ENCODE assay signal across 14 cellular contexts in genomic region chr15:88615303-88616107, GRCh38. TPM values are rescaled to one million over a fixed set of nuclear protein-coding genes. Genes with fewer than 3 reads are reported as not detected.
DNase-seq lines count a peak whose midpoint lies in the region; ATAC-seq and TF ChIP-seq lines count a peak whose summit lies in the region.
"Had no signal": no experiment of that assay in that cellular context is flagged by ENCODE, and none has a peak within 500 bp of the region (broad histone marks: within the 10 kb centered on the region; RNA-seq: fewer than 3 reads in every experiment).

No MANE protein-coding gene starts in this region.

- H3K36me3 ChIP-seq in WERI-Rb-1: peaks cover 72% of the 10 kb centered on the region

- peak overlapping the region; percentile 76 for H3K27ac ChIP-seq in WERI-Rb-1
- no peak overlapping the region for H3K27ac ChIP-seq in caudate nucleus (ENCODE audit: low read depth, low read length)

- H3K9me3 ChIP-seq in WERI-Rb-1 (ENCODE audit: severe bottlenecking): no peaks in the 10 kb centered on the region

- H3K4me3 Mint-ChIP-seq in progenitor cell of endocrine pancreas (ENCODE audit: low read depth): no peak overlapping the region
- H3K4me3 Mint-ChIP-seq: activated CD8-positive, alpha-beta T cell treated with anti-CD3 and anti-CD28 coated beads for 36 hours had no signal

- no peak for DNase-seq in WERI-Rb-1
- DNase-seq in progenitor cell of endocrine pancreas (ENCODE audit: low spot score, unreplicated experiment): no peak
- no peak for DNase-seq in NCI-H2107 treated with DMSO at 0.1 percent for 48 hours (lab: John Stamatoyannopoulos, UW; ENCODE audit: unreplicated experiment)
- DNase-seq in OCI-M1 (lab: John Stamatoyannopoulos, UW): no peak
- no peak for DNase-seq in caudate nucleus (lab: John Stamatoyannopoulos, UW)
- DNase-seq: activated CD8-positive, alpha-beta T cell treated with anti-CD3 and anti-CD28 coated beads for 36 hours; DMS79 treated with DMSO at 0.1 percent for 48 hours; kidney glomerular epithelial cell; NCI-H1930; retina; SIG-M5 had no signal

- H3K27me3 ChIP-seq in WERI-Rb-1 (ENCODE audit: insufficient read depth, low read depth, severe bottlenecking): no peaks in the 10 kb centered on the region

- peak; percentile 60 for ATAC-seq in GM18907 (IDR thresholded peaks at IDR 0.05; ENCODE audit: unreplicated experiment)
- peak; percentile 84 for ATAC-seq in HG02642 (IDR thresholded peaks at IDR 0.05; ENCODE audit: poor library complexity, unreplicated experiment)
- ATAC-seq in HG03108 (IDR thresholded peaks at IDR 0.05; ENCODE audit: unreplicated experiment): no peak

- H3K4me3 ChIP-seq in WERI-Rb-1 (ENCODE audit: low read depth, low read length): no peak overlapping the region

- no peaks in the 10 kb centered on the region for H3K9me3 Mint-ChIP-seq in progenitor cell of endocrine pancreas (ENCODE audit: low read depth)
- H3K9me3 Mint-ChIP-seq: activated CD8-positive, alpha-beta T cell treated with anti-CD3 and anti-CD28 coated beads for 36 hours had no signal

- H3K4me1 Mint-ChIP-seq in progenitor cell of endocrine pancreas (ENCODE audit: low read depth): peaks cover 12% of the 10 kb centered on the region

- TF ChIP-seq CTCF in WERI-Rb-1 (IDR thresholded peaks at IDR 0.05; ENCODE audit: low read depth, low read length) (no peak), progenitor cell of endocrine pancreas (IDR thresholded peaks at IDR 0.05; ENCODE audit: unreplicated experiment) (no peak)

- peaks cover 17% of the 10 kb centered on the region for H3K27me3 Mint-ChIP-seq in progenitor cell of endocrine pancreas

- H3K27ac Mint-ChIP-seq in progenitor cell of endocrine pancreas: peak overlapping the region; percentile 91
- H3K27ac Mint-ChIP-seq: activated CD8-positive, alpha-beta T cell treated with anti-CD3 and anti-CD28 coated beads for 36 hours had no signal

- H3K36me3 Mint-ChIP-seq in progenitor cell of endocrine pancreas (ENCODE audit: insufficient read depth): no peaks in the 10 kb centered on the region

RNA-seq across cellular contexts. Expression of gene AEN, which starts 5.6 kb away (rescaled TPM):
- 28.2 and 31.1 TPM in 2 replicates for total RNA-seq in progenitor cell of endocrine pancreas

RNA-seq across cellular contexts. Expression of gene ISG20, which starts 23.3 kb away (rescaled TPM):
- 3.1 and 4.3 TPM in 2 replicates for total RNA-seq in progenitor cell of endocrine pancreas
